In genomic region chr9:134252084-134252830, GRCh38 we compare ENCODE assay signal across 12 cellular contexts.
DNase-seq lines count a peak whose midpoint lies in the region; ATAC-seq, FAIRE-seq and TF ChIP-seq lines count a peak whose summit lies in the region.
"Had no signal": no experiment of that assay in that cellular context is flagged by ENCODE, and none has a peak within 500 bp of the region (broad histone marks: within the 10 kb centered on the region; RNA-seq: fewer than 3 reads in every experiment).

No MANE protein-coding gene starts in this region.

- H3K36me3 Mint-ChIP-seq in brain = no peaks in the 10 kb centered on the region

- no peak for TF ChIP-seq CTCF in brain (conservative IDR thresholded peaks at IDR 0.05)

- peak overlapping the region in 4 of 5 experiments; percentile 21 to 94 (median 88) for H3K27ac Mint-ChIP-seq in brain
- H3K27ac Mint-ChIP-seq: CD4-positive, alpha-beta T cell had no signal

- DNase-seq in NCI-H2107 treated with DMSO at 0.1 percent for 48 hours (lab: John Stamatoyannopoulos, UW; ENCODE audit: unreplicated experiment) (peak; percentile 25), NCI-H2107 (lab: John Stamatoyannopoulos, UW) (no peak), LHCN-M2 (ENCODE audit: low read depth) (peak; percentile 23), sciatic nerve (ENCODE audit: low spot score) (no peak), GM19239 (ENCODE audit: insufficient read length, low spot score) (no peak)
- no peak for DNase-seq in activated CD4-positive, alpha-beta T cell treated with anti-CD3 and anti-CD28 coated beads for 1 hour
- DNase-seq: Calu3; CD4-positive, alpha-beta T cell; NCI-H446 treated with DMSO at 0.1 percent for 48 hours had no signal

- ATAC-seq in sciatic nerve = peak; percentile 8
- no peak for ATAC-seq in GM21576 (IDR thresholded peaks at IDR 0.05; ENCODE audit: unreplicated experiment)

- H3K4me3 Mint-ChIP-seq in brain = peak overlapping the region in 1 of 5 experiments; percentile 10
- H3K4me3 Mint-ChIP-seq: CD4-positive, alpha-beta T cell had no signal

- peaks cover 14 to 24% (median 21%) of the 10 kb centered on the region in 5 experiments for H3K9me3 Mint-ChIP-seq in brain

- FAIRE-seq in GM19239 (lab: Jason Lieb, UNC) = no peak
- FAIRE-seq: RCC 7860 had no signal

- intact Hi-C loops in sciatic nerve (cut with DNase I) = no loop called here

- peaks cover 13% of the 10 kb centered on the region for H3K27me3 Mint-ChIP-seq in brain
- H3K27me3 Mint-ChIP-seq: CD4-positive, alpha-beta T cell had no signal

- H3K4me1 Mint-ChIP-seq in brain = peaks cover 38% of the 10 kb centered on the region

Comparison
In these comparisons a context has a peak if more than half of its experiments do, and no peak if none do; other contexts are left out.
1. DNase-seq: peak in NCI-H2107 treated with DMSO at 0.1 percent for 48 hours (single experiment) and LHCN-M2 (single experiment); none in NCI-H2107 (single experiment), sciatic nerve (single experiment), GM19239 (single experiment) and activated CD4-positive, alpha-beta T cell treated with anti-CD3 and anti-CD28 coated beads for 1 hour (single experiment).